ENCODE assay signal across 8 cellular contexts in the genomic region with DNA sequence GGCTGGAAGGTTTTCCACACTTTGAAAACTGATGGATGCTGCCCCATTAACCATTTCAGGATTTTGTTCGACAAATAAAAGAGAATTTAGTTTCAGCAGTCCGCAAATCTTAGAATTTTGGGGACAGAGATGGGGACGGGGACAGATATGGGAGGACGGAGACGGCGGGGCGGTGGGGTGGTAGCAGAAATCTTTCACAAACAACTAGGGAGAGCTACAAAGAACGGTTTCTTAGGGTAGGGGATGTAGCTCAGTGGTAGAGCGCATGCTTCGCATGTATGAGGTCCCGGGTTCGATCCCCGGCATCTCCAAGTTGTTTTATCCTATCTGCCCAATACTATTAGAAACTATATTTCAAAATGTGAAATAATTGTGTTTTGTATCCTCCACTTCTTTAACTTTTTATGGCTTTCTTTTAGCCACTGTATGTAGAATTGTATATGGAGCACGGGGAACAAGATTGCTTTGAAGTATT. TPM values are rescaled to one million over a fixed set of nuclear protein-coding genes. Genes with fewer than 3 reads are reported as not detected.
DNase-seq lines count a peak whose midpoint lies in the region; ATAC-seq and TF ChIP-seq lines count a peak whose summit lies in the region.

No MANE protein-coding gene starts in this region.

- H3K9me3 ChIP-seq in right lobe of liver, result no peaks in the 10 kb centered on the region

- no peak for TF ChIP-seq CTCF in right lobe of liver (IDR thresholded peaks at IDR 0.05)

- peak; percentile 78 for DNase-seq in NCI-H446 (lab: John Stamatoyannopoulos, UW)
- peak; percentile 63 to 78 for DNase-seq in activated CD4-positive, alpha-beta T cell treated with anti-CD3 and anti-CD28 coated beads for 24 hours (ENCODE audit: low read depth in 2 of 2)
- DNase-seq in dedifferentiated amniotic fluid mesenchymal stem cell (ENCODE audit: extremely low spot score), result peak; percentile 69
- peak; percentile 62 to 69 (median 63) for DNase-seq in right lobe of liver
- DNase-seq in stimulated activated CD4-positive, alpha-beta T cell treated with anti-CD3 and anti-CD28 coated beads, Interleukin-4, amount 100 ng/mL, for 24 hours, result peak; percentile 84

- H3K4me3 ChIP-seq in right lobe of liver, result peak overlapping the region; percentile 27 to 47 (median 47)

- ATAC-seq in GM18502 (IDR thresholded peaks at IDR 0.05; ENCODE audit: poor library complexity, unreplicated experiment) (peak; percentile 32), HG03108 (IDR thresholded peaks at IDR 0.05; ENCODE audit: unreplicated experiment) (peak; percentile 32), right lobe of liver (peak; percentile 75 to 82 (median 80)), HG03520 (IDR thresholded peaks at IDR 0.05; ENCODE audit: unreplicated experiment) (no peak)

- no peaks in the 10 kb centered on the region for H3K36me3 ChIP-seq in right lobe of liver

- intact Hi-C loops in right lobe of liver (cut with DNase I), result no loop called here

- peak overlapping the region in 2 of 3 donors; percentile 30 to 49 for H3K27ac ChIP-seq in right lobe of liver

- 1% methylated on average over 14 of the region's 14 CpGs for WGBS in right lobe of liver (ENCODE audit: insufficient coverage, low coverage, low lambda C conversion rate, missing lambda C conversion rate)

- no peak for TF ChIP-seq POLR2A in right lobe of liver (IDR thresholded peaks at IDR 0.05)

- H3K27me3 ChIP-seq in right lobe of liver, result peaks cover 0 to 3% of the 10 kb centered on the region in 2 donors

- peaks cover 0 to 18% (median 8%) of the 10 kb centered on the region in 4 donors for H3K4me1 ChIP-seq in right lobe of liver

RNA-seq across cellular contexts. Expression of gene HMGN4, which starts 15.1 kb away (rescaled TPM):
- 10 to 100 TPM in 3 of 6 experiments, 1 to 10 TPM in 3; 5.8 to 13.2 (median 9.1) TPM for total RNA-seq in right lobe of liver

RNA-seq across cellular contexts. Expression of gene ABT1, which starts 43.5 kb away (rescaled TPM):
- total RNA-seq in right lobe of liver, result 1 to 10 TPM; 5.0 to 9.2 (median 7.0) TPM

RNA-seq across cellular contexts. Expression of gene BTN1A1, which starts 53.2 kb away (rescaled TPM):
- not detected for total RNA-seq in right lobe of liver
